11 cellular contexts compared by ENCODE assay signal in the genomic region with DNA sequence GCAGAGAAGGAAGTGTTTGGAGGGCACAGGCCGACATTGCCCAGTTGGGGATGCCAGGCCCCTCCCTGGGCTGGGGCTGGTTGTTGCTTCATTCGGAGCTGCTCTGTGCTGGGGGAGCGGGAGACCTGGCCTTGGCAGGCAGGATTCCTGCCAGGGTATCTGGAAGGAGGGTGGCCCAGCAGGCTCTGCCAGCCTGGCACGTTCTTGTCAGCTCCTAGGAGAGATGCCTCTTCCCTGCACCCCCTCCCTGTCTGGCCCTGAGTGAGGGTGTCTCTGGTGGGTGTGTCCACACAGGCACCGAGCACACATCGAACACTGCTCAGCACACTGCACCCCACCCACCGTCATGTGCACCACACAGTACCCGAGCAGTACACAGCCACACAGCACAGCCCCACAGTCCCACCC. TPM values are rescaled to one million over a fixed set of nuclear protein-coding genes. Genes with fewer than 3 reads are reported as not detected.
DNase-seq lines count a peak whose midpoint lies in the region; ATAC-seq and TF ChIP-seq lines count a peak whose summit lies in the region.
"Had no signal": no experiment of that assay in that cellular context is flagged by ENCODE, and none has a peak within 500 bp of the region (broad histone marks: within the 10 kb centered on the region; RNA-seq: fewer than 3 reads in every experiment).

No MANE protein-coding gene starts in this region.

- H3K36me3 ChIP-seq in BLaER1 treated with 17β-estradiol and CSF1 and Interleukin-3, amounts not matched to agents 10 nM and 100 nM = peaks cover 77 to 100% (median 95%) of the 10 kb centered on the region in 11 experiments
- peaks cover 68% of the 10 kb centered on the region for H3K36me3 ChIP-seq in skeletal muscle satellite cell (ENCODE audit: insufficient read depth, low read length)

- ATAC-seq in right cardiac atrium (peak; percentile 14 to 20), HG02973 (IDR thresholded peaks at IDR 0.05; ENCODE audit: unreplicated experiment) (no peak), HG02610 (IDR thresholded peaks at IDR 0.05; ENCODE audit: unreplicated experiment) (no peak)

- H3K36me3 Mint-ChIP-seq in brain = peaks cover 25% of the 10 kb centered on the region
- peaks cover 13% of the 10 kb centered on the region in 2 donors for H3K36me3 Mint-ChIP-seq in CD14-positive monocyte

- intact Hi-C loops in right cardiac atrium (cut with DNase I) = no loop called here
- intact Hi-C loops in CD14-positive monocyte (cut with micrococcal nuclease) = no loop called here

- H3K27ac Mint-ChIP-seq in brain = peak overlapping the region; percentile 74 to 98 (median 90)
- H3K27ac Mint-ChIP-seq in CD14-positive monocyte = no peak overlapping the region

- H3K4me1 ChIP-seq in BLaER1 treated with 17β-estradiol and CSF1 and Interleukin-3, amounts not matched to agents 10 nM and 100 nM = peaks cover 27 to 60% (median 54%) of the 10 kb centered on the region in 10 experiments
- no peaks in the 10 kb centered on the region for H3K4me1 ChIP-seq in right cardiac atrium (ENCODE audit: control insufficient read depth, insufficient read depth, low read length)
- H3K4me1 ChIP-seq in skeletal muscle satellite cell (ENCODE audit: control insufficient read depth, insufficient read depth, low read length) = peaks cover 56% of the 10 kb centered on the region

- DNase-seq in right cardiac atrium (peak; percentile 62 to 84 (median 81)), CD14-positive monocyte (ENCODE audit: low spot score) (no peak)
- no peak for DNase-seq in stimulated activated CD8-positive, alpha-beta memory T cell treated with anti-CD3 and anti-CD28 coated beads, Interleukin-4, amount 100 ng/mL, for 48 hours
- DNase-seq: activated gamma-delta T cell treated with Interleukin-2 at 50 U/mL for 16 hours, DMS53, NCI-H446 treated with DMSO at 0.1 percent for 48 hours had no signal

- H3K4me1 Mint-ChIP-seq in brain = peaks cover 71% of the 10 kb centered on the region
- no peaks in the 10 kb centered on the region for H3K4me1 Mint-ChIP-seq in CD14-positive monocyte

- peak overlapping the region in 6 of 11 experiments; percentile 15 to 61 (median 41); a peak in 7 of 22 replicates for H3K9ac ChIP-seq in BLaER1 treated with 17β-estradiol and CSF1 and Interleukin-3, amounts not matched to agents 10 nM and 100 nM
- H3K9ac ChIP-seq in skeletal muscle satellite cell (ENCODE audit: low read depth, low read length) = no peak overlapping the region

- H3K9me3 Mint-ChIP-seq in brain = no peaks in the 10 kb centered on the region
- H3K9me3 Mint-ChIP-seq in CD14-positive monocyte = no peaks in the 10 kb centered on the region

- H3K27me3 ChIP-seq in BLaER1 treated with 17β-estradiol and CSF1 and Interleukin-3, amounts not matched to agents 10 nM and 100 nM = no peaks in the 10 kb centered on the region
- H3K27me3 ChIP-seq in right cardiac atrium (ENCODE audit: control insufficient read depth, insufficient read depth) (no peaks in the 10 kb centered on the region), skeletal muscle satellite cell (ENCODE audit: control insufficient read depth, insufficient read depth, low read length) (no peaks in the 10 kb centered on the region)

- peak overlapping the region in 1 of 11 experiments; percentile 54; a peak in 1 of 22 replicates for H3K27ac ChIP-seq in BLaER1 treated with 17β-estradiol and CSF1 and Interleukin-3, amounts not matched to agents 10 nM and 100 nM
- peak overlapping the region; percentile 81 for H3K27ac ChIP-seq in right cardiac atrium (ENCODE audit: low read length)

- WGBS in right cardiac atrium = 37% methylated on average over 8 of the region's 8 CpGs

- no peak for TF ChIP-seq CTCF in brain (conservative IDR thresholded peaks at IDR 0.05)
- TF ChIP-seq CTCF in CD14-positive monocyte (IDR thresholded peaks at IDR 0.05) = no peak

- H3K4me3 Mint-ChIP-seq in brain = peak overlapping the region in 4 of 5 experiments; percentile 1 to 90 (median 86)
- no peak overlapping the region for H3K4me3 Mint-ChIP-seq in CD14-positive monocyte

- peak overlapping the region in 8 of 11 experiments; percentile 35 to 64 (median 58); a peak in 16 of 22 replicates for H3K4me2 ChIP-seq in BLaER1 treated with 17β-estradiol and CSF1 and Interleukin-3, amounts not matched to agents 10 nM and 100 nM
- H3K4me2 ChIP-seq in skeletal muscle satellite cell (ENCODE audit: low read length) = peak overlapping the region; percentile 87

- H3K9me3 ChIP-seq in BLaER1 treated with 17β-estradiol and CSF1 and Interleukin-3, amounts not matched to agents 10 nM and 100 nM (replicated peaks in 1 of 11) = no peaks in the 10 kb centered on the region
- H3K9me3 ChIP-seq in right cardiac atrium (ENCODE audit: control insufficient read depth, low read length) (no peaks in the 10 kb centered on the region), skeletal muscle satellite cell (replicated peaks; ENCODE audit: low read length) (no peaks in the 10 kb centered on the region)

- peaks cover under 1 to 100% (median 86%) of the 10 kb centered on the region in 11 experiments; a peak in 21 of 22 replicates for H4K20me1 ChIP-seq in BLaER1 treated with 17β-estradiol and CSF1 and Interleukin-3, amounts not matched to agents 10 nM and 100 nM

- H3K27me3 Mint-ChIP-seq in brain (peaks cover 5% of the 10 kb centered on the region), CD14-positive monocyte (ENCODE audit: low read depth in 3 of 3) (peaks cover 0 to 4% (median 0%) of the 10 kb centered on the region in 3 donors)

- H3K4me3 ChIP-seq in BLaER1 treated with 17β-estradiol and CSF1 and Interleukin-3, amounts not matched to agents 10 nM and 100 nM = no peak overlapping the region
- no peak overlapping the region for H3K4me3 ChIP-seq in right cardiac atrium (ENCODE audit: low read length)
- H3K4me3 ChIP-seq in skeletal muscle satellite cell (ENCODE audit: low read length) = no peak overlapping the region

RNA-seq across cellular contexts. Expression of gene ARHGAP23, which starts 35.2 kb away (rescaled TPM):
- 59.0 TPM for polyA plus RNA-seq in brain (ENCODE audit: insufficient read depth, low read depth, low replicate concordance)
- total RNA-seq in right cardiac atrium = 10 to 100 TPM; 61.8 to 96.9 (median 77.4) TPM
- polyA plus RNA-seq in right cardiac atrium = 40.7 TPM
- total RNA-seq in skeletal muscle satellite cell (2012; rRNA removed) = 16.6 and 18.5 TPM in 2 replicates
- under 1 TPM; 0.03 to 0.09 TPM for polyA plus RNA-seq in CD14-positive monocyte

Comparison
In these comparisons a context has a peak if more than half of its experiments do, and no peak if none do; other contexts are left out.
1. H3K27ac Mint-ChIP-seq: peak in brain (5 of 5); none in CD14-positive monocyte (0 of 7).
2. H3K4me3 Mint-ChIP-seq: peak in brain (4 of 5); none in CD14-positive monocyte (0 of 2).
3. ATAC-seq: peak in right cardiac atrium (2 of 2); none in HG02973 (single experiment) and HG02610 (single experiment).
4. DNase-seq: peak in right cardiac atrium (3 of 3); none in CD14-positive monocyte (single experiment) and stimulated activated CD8-positive, alpha-beta memory T cell treated with anti-CD3 and anti-CD28 coated beads, Interleukin-4, amount 100 ng/mL, for 48 hours (single experiment).
5. RNA of gene ARHGAP23, which starts 35.2 kb away (polyA plus RNA-seq): 59.0 TPM in brain (single experiment) and 40.7 TPM in right cardiac atrium (single experiment); 0.03 to 0.09 TPM in CD14-positive monocyte; every median in the first group is over 10 times any median in the second.